7 cellular contexts compared by ENCODE assay signal in the genomic region with DNA sequence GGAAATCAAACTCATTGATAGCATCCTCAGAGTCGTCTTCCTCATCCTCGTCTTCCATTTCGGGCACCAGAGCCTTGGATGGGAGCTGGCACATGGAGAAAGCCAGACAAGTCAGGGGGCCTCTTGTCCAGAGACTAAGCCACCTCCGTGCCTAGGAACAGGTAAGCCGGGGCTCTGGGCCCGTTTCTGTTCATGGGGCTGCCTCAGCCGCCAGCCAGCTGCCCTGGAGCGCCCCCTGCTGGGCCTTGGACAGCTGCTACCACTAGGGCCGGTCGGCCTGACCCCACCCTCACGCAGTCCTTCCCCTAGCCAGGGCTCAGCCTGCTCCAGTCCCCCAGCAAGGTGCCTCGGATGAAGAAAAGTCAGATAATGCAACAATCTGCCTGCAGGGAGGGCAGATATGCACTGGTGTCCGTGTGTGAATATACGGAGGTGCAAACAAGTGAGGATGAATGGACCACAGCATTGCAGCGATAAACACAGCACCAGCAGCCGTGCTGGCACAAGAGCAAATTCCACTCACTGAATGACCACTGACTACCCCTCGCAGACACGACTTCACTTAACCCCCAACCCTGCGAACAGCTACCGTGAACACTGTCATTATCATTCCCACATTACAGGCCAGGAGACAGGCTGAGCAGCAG. TPM values are rescaled to one million over a fixed set of nuclear protein-coding genes. Genes with fewer than 3 reads are reported as not detected.
A peak's percentile ranks its signal among the peaks of the same experiment; 100 is the strongest.
DNase-seq lines count a peak whose midpoint lies in the region; ATAC-seq and TF ChIP-seq lines count a peak whose summit lies in the region.

No MANE protein-coding gene starts in this region.

- H3K27ac Mint-ChIP-seq in endodermal cell (peak overlapping the region; percentile 57), naive B cell (peak overlapping the region in 5 of 6 donors; percentile 42 to 92 (median 46))
- H3K27ac Mint-ChIP-seq in stimulated activated memory B cell treated with anti-CD40 and anti-IgM and Interleukin-4, amounts not matched to agents 10 μg/mL and 1 μg/mL and 100 μg/mL, for 72 hours: peak overlapping the region; percentile 17

- peak; percentile 94 to 99 for ATAC-seq in naive B cell (ENCODE audit: low read depth in 2 of 2)
- peak; percentile 87 for ATAC-seq in stimulated activated memory B cell treated with anti-CD40 and anti-IgM and Interleukin-4, amounts not matched to agents 10 μg/mL and 1 μg/mL and 100 μg/mL, for 72 hours

- H3K36me3 ChIP-seq in endodermal cell (ENCODE audit: control insufficient read depth, insufficient read depth, low read length): peaks cover 76% of the 10 kb centered on the region

- H3K9me3 Mint-ChIP-seq in endodermal cell (no peaks in the 10 kb centered on the region), naive B cell (no peaks in the 10 kb centered on the region)
- no peaks in the 10 kb centered on the region for H3K9me3 Mint-ChIP-seq in stimulated activated memory B cell treated with anti-CD40 and anti-IgM and Interleukin-4, amounts not matched to agents 10 μg/mL and 1 μg/mL and 100 μg/mL, for 72 hours

- no peaks in the 10 kb centered on the region for H3K4me1 ChIP-seq in endodermal cell (ENCODE audit: control insufficient read depth, insufficient read depth, low read length)

- no peak overlapping the region for H3K4me3 Mint-ChIP-seq in endodermal cell
- H3K4me3 Mint-ChIP-seq in naive B cell: peak overlapping the region in 7 of 8 donors; percentile 4 to 79 (median 32)
- H3K4me3 Mint-ChIP-seq in stimulated activated memory B cell treated with anti-CD40 and anti-IgM and Interleukin-4, amounts not matched to agents 10 μg/mL and 1 μg/mL and 100 μg/mL, for 72 hours: no peak overlapping the region

- H3K4me1 Mint-ChIP-seq in endodermal cell (no peaks in the 10 kb centered on the region), naive B cell (peaks cover 28 to 54% (median 34%) of the 10 kb centered on the region in 3 donors)
- peaks cover 44% of the 10 kb centered on the region for H3K4me1 Mint-ChIP-seq in stimulated activated memory B cell treated with anti-CD40 and anti-IgM and Interleukin-4, amounts not matched to agents 10 μg/mL and 1 μg/mL and 100 μg/mL, for 72 hours

- in situ Hi-C loops in GM13976 (cut with MboI; ENCODE audit: low sequenced_read_pairs, unreplicated experiment): no loop called here

- no peaks in the 10 kb centered on the region for H3K27me3 ChIP-seq in endodermal cell (ENCODE audit: control insufficient read depth, insufficient read depth, low read length, poor library complexity, severe bottlenecking)

- no peak overlapping the region for H3K4me3 ChIP-seq in endodermal cell (ENCODE audit: low read length)

- WGBS in endodermal cell (ENCODE audit: insufficient coverage in 1 of 2, insufficient read length in 1 of 2), 2 experiments: 59 to 71% methylated on average over 10 to 20 of the region's 20 CpGs

- DNase-seq in GM13976 (ENCODE audit: low spot score): peak; percentile 93
- peak; percentile 73 for DNase-seq in NCI-H2196 (lab: John Stamatoyannopoulos, UW; ENCODE audit: unreplicated experiment)
- peak; percentile 48 to 68 (median 67) for DNase-seq in activated CD8-positive, alpha-beta memory T cell treated with anti-CD3 and anti-CD28 coated beads for 48 hours (ENCODE audit: low read depth in 2 of 3, low spot score in 2 of 3)
- DNase-seq in endodermal cell: peak; percentile 93
- peak; percentile 81 for DNase-seq in naive B cell
- no peak for DNase-seq in DMS153 (lab: John Stamatoyannopoulos, UW)

- no peak overlapping the region for H3K9ac ChIP-seq in endodermal cell (ENCODE audit: extremely low read depth, low read length, poor library complexity, severe bottlenecking)

- H3K27me3 Mint-ChIP-seq in endodermal cell (ENCODE audit: insufficient read depth) (no peaks in the 10 kb centered on the region), naive B cell (no peaks in the 10 kb centered on the region)
- H3K27me3 Mint-ChIP-seq in stimulated activated memory B cell treated with anti-CD40 and anti-IgM and Interleukin-4, amounts not matched to agents 10 μg/mL and 1 μg/mL and 100 μg/mL, for 72 hours: no peaks in the 10 kb centered on the region

- H3K36me3 Mint-ChIP-seq in endodermal cell (ENCODE audit: low read depth) (peaks cover 72% of the 10 kb centered on the region), naive B cell (peaks cover under 1 to 29% of the 10 kb centered on the region in 2 donors)
- peaks cover 79% of the 10 kb centered on the region for H3K36me3 Mint-ChIP-seq in stimulated activated memory B cell treated with anti-CD40 and anti-IgM and Interleukin-4, amounts not matched to agents 10 μg/mL and 1 μg/mL and 100 μg/mL, for 72 hours

- no peaks in the 10 kb centered on the region for H3K9me3 ChIP-seq in endodermal cell (ENCODE audit: control insufficient read depth, low read length)

- peak; percentile 94 for TF ChIP-seq CTCF in GM13976 (IDR thresholded peaks at IDR 0.05; ENCODE audit: borderline replicate concordance, control extremely low read depth, extremely low read depth, insufficient read depth, missing control alignments)
- TF ChIP-seq CTCF in endodermal cell (conservative IDR thresholded peaks at IDR 0.05): peak; percentile 96

- H3K27ac ChIP-seq in endodermal cell (ENCODE audit: low read depth, low read length): no peak overlapping the region

RNA-seq across cellular contexts. Expression of a gene that starts 11.9 kb away (rescaled TPM):
- total RNA-seq in endodermal cell: 10 to 100 TPM; 80.5 to 90.8 TPM
- 29.2 TPM for polyA plus RNA-seq in endodermal cell (2013, experiment 1 of 2)
- polyA plus RNA-seq in endodermal cell (2013, experiment 2 of 2): 30.6 TPM
- polyA plus RNA-seq in naive B cell (ENCODE audit: low read depth in 6 of 6): 100 to 1,000 TPM in 1 of 6 donors, 10 to 100 TPM in 5; 66.7 to 156 (median 72.6) TPM

RNA-seq across cellular contexts. Expression of a gene that starts 17.0 kb away (rescaled TPM):
- 10 to 100 TPM; 19.8 to 33.7 TPM for total RNA-seq in endodermal cell
- polyA plus RNA-seq in endodermal cell (2013, experiment 1 of 2): 28.9 TPM
- polyA plus RNA-seq in endodermal cell (2013, experiment 2 of 2): 25.7 TPM
- 10 to 100 TPM in 1 of 6 donors, 1 to 10 TPM in 5; 2.0 to 10.1 (median 6.0) TPM for polyA plus RNA-seq in naive B cell (ENCODE audit: low read depth in 6 of 6)

RNA-seq across cellular contexts. Expression of a gene that starts 17.4 kb away (rescaled TPM):
- total RNA-seq in endodermal cell: 100 to 1,000 TPM; 142 to 155 TPM
- polyA plus RNA-seq in endodermal cell (2013, experiment 1 of 2): 94.4 TPM
- polyA plus RNA-seq in endodermal cell (2013, experiment 2 of 2): 83.3 TPM
- polyA plus RNA-seq in naive B cell (ENCODE audit: low read depth in 6 of 6): 10 to 100 TPM in 5 of 6 donors, 1 to 10 TPM in 1; 6.0 to 38.0 (median 15.5) TPM

RNA-seq across cellular contexts. Expression of a gene that starts 59.6 kb away (rescaled TPM):
- 10 to 100 TPM; 77.6 to 78.1 TPM for total RNA-seq in endodermal cell
- polyA plus RNA-seq in endodermal cell (2013, experiment 1 of 2): 81.2 TPM
- polyA plus RNA-seq in endodermal cell (2013, experiment 2 of 2): 60.6 TPM
- 10 to 100 TPM in 2 of 6 donors, 1 to 10 TPM in 4; 4.9 to 12.1 (median 7.9) TPM for polyA plus RNA-seq in naive B cell (ENCODE audit: low read depth in 6 of 6)

Comparison
In these comparisons a context has a peak if more than half of its experiments do, and no peak if none do; other contexts are left out.
1. H3K4me3 Mint-ChIP-seq: peak in naive B cell (7 of 8); none in endodermal cell (single experiment) and stimulated activated memory B cell treated with anti-CD40 and anti-IgM and Interleukin-4, amounts not matched to agents 10 μg/mL and 1 μg/mL and 100 μg/mL, for 72 hours (single experiment).
2. Peak in every context shown above with its lines, with median percentiles within 50 percentile points of each other: H3K27ac Mint-ChIP-seq.